In genomic region chr11:117096140-117096972, GRCh38 we compare ENCODE assay signal across 1 cellular context.
TF ChIP-seq lines count a peak whose summit lies in the region.

No MANE protein-coding gene starts in this region.

TF ChIP-seq in liver, 16 proteins besides CTCF, POLR2A, EP300 and RAD21 (continued from another document):
- no peak for TF ChIP-seq REST (IDR thresholded peaks at IDR 0.05)
- TF ChIP-seq HNF4G (IDR thresholded peaks at IDR 0.05), result peak; percentile 74
- peak; percentile 84 to 87 for TF ChIP-seq HNF4A (conservative IDR thresholded peaks at IDR 0.05)
- TF ChIP-seq TAF1 (conservative IDR thresholded peaks at IDR 0.05), result peak; percentile 22
